ENCODE assay signal across 16 cellular contexts in genomic region chr2:47189635-47190034, GRCh38. TPM values are rescaled to one million over a fixed set of nuclear protein-coding genes. Genes with fewer than 3 reads are reported as not detected.
DNase-seq lines count a peak whose midpoint lies in the region; ATAC-seq, FAIRE-seq and TF ChIP-seq lines count a peak whose summit lies in the region.
"Had no signal": no experiment of that assay in that cellular context is flagged by ENCODE, and none has a peak within 500 bp of the region (broad histone marks: within the 10 kb centered on the region; RNA-seq: fewer than 3 reads in every experiment).

No MANE protein-coding gene starts in this region.

- no peak overlapping the region for H3K4me3 Mint-ChIP-seq in activated CD4-positive, alpha-beta T cell treated with anti-CD3 and anti-CD28 coated beads for 36 hours
- H3K4me3 Mint-ChIP-seq: activated naive CD4-positive, alpha-beta T cell treated with anti-CD3 and anti-CD28 coated beads for 36 hours had no signal

- H3K36me3 Mint-ChIP-seq in activated CD4-positive, alpha-beta T cell treated with anti-CD3 and anti-CD28 coated beads for 36 hours (ENCODE audit: low read depth), result no peaks in the 10 kb centered on the region

- H3K27ac ChIP-seq in mammary epithelial cell (ENCODE audit: insufficient read depth, low read depth, low read length), result peak overlapping the region; percentile 17

- H3K9ac ChIP-seq in mammary epithelial cell (ENCODE audit: insufficient read depth, low read length), result no peak overlapping the region

- H3K4me3 ChIP-seq in mammary epithelial cell (replicated peaks in 1 of 3; ENCODE audit: insufficient read depth in 1 of 3, low read depth in 2 of 3, low read length in 3 of 3), result no peak overlapping the region

- H3K27me3 ChIP-seq in mammary epithelial cell (ENCODE audit: insufficient read depth, low read length), result no peaks in the 10 kb centered on the region

- H3K27ac Mint-ChIP-seq in activated CD4-positive, alpha-beta T cell treated with anti-CD3 and anti-CD28 coated beads for 36 hours, result no peak overlapping the region
- H3K27ac Mint-ChIP-seq: activated naive CD4-positive, alpha-beta T cell treated with anti-CD3 and anti-CD28 coated beads for 36 hours had no signal

- H3K27me3 Mint-ChIP-seq in activated CD4-positive, alpha-beta T cell treated with anti-CD3 and anti-CD28 coated beads for 36 hours, result no peaks in the 10 kb centered on the region

- no peak for ATAC-seq in activated CD4-positive, alpha-beta T cell treated with anti-CD3 and anti-CD28 coated beads for 36 hours
- ATAC-seq in GM19324 (IDR thresholded peaks at IDR 0.05; ENCODE audit: low FRiP score, unreplicated experiment), result no peak
- no peak for ATAC-seq in GM21390 (IDR thresholded peaks at IDR 0.05; ENCODE audit: unreplicated experiment)
- ATAC-seq: stimulated activated naive CD8-positive, alpha-beta T cell treated with anti-CD3 and anti-CD28 coated beads, Interleukin-15, Interleukin-2, amounts not matched to agents 100 U/mL and 50 U/mL, for 24 hours had no signal

- DNase-seq in A172 (ENCODE audit: low spot score), result peak; percentile 93
- peak; percentile 54 for DNase-seq in HTR-8/SVneo (ENCODE audit: insufficient read length, low spot score)
- DNase-seq in mammary epithelial cell, result peak; percentile 61
- DNase-seq in kidney glomerular epithelial cell (lab: John Stamatoyannopoulos, UW), result peak; percentile 91
- DNase-seq in activated CD4-positive, alpha-beta T cell treated with anti-CD3 and anti-CD28 coated beads for 36 hours, result no peak
- no peak for DNase-seq in stimulated activated CD8-positive, alpha-beta memory T cell treated with anti-CD3 and anti-CD28 coated beads, Interleukin-4, amount 100 ng/mL, for 48 hours
- DNase-seq: activated CD4-positive, alpha-beta T cell treated with anti-CD3 and anti-CD28 coated beads, Interleukin-2, amount 50 U/mL, for 1 hour; activated naive CD4-positive, alpha-beta T cell treated with anti-CD3 and anti-CD28 coated beads for 36 hours; effector memory CD4-positive, alpha-beta T cell; NCI-H187; stimulated activated CD4-positive, alpha-beta T cell treated with anti-CD3 and anti-CD28 coated beads, Interleukin-2, amount 100 ng/mL, for 24 hours; stimulated activated naive CD8-positive, alpha-beta T cell treated with anti-CD3 and anti-CD28 coated beads, Interleukin-15, Interleukin-2, amounts not matched to agents 100 U/mL and 50 U/mL, for 24 hours had no signal

- dilution Hi-C loops in mammary epithelial cell (cut with HindIII; ENCODE audit: low sequenced_read_pairs), result loop anchor here (10.0 kb wide), 1 partner anchor 45 kb away; no protein-coding TSS in a partner anchor

- no TSS peak for BruUV-seq in mammary epithelial cell (replicated peaks; lab: Mats Ljungman, UMichigan)

- H4K20me1 ChIP-seq in mammary epithelial cell (ENCODE audit: insufficient read depth, low read length), result no peaks in the 10 kb centered on the region

- FAIRE-seq in HTR-8/SVneo (lab: Jason Lieb, UNC), result no peak
- FAIRE-seq: A204.1, islet of Langerhans had no signal

- in situ Hi-C loops in mammary epithelial cell (cut with MboI; ENCODE audit: low sequenced_read_pairs in 2 of 2), result no loop called here

- no peak for TF ChIP-seq CTCF in mammary epithelial cell (conservative IDR thresholded peaks at IDR 0.05 in 1 of 2, IDR thresholded peaks at IDR 0.05 in 1 of 2; ENCODE audit: extremely low read depth in 1 of 2, insufficient read depth in 1 of 2, low read depth in 1 of 2, low read length in 2 of 2)

- intact Hi-C loops in mammary epithelial cell (cut with micrococcal nuclease), result no loop called here
- intact Hi-C loops in activated CD4-positive, alpha-beta T cell treated with anti-CD3 and anti-CD28 coated beads for 36 hours (cut with DNase I, micrococcal nuclease), result no loop called here

- CTCF ChIA-PET in mammary epithelial cell (lab: Charles Lee; ENCODE audit: low non-redundant PET), result no interaction called here
- CTCF ChIA-PET in activated CD4-positive, alpha-beta T cell treated with anti-CD3 and anti-CD28 coated beads for 36 hours (lab: Charles Lee), result no interaction called here

- POLR2A ChIA-PET in activated CD4-positive, alpha-beta T cell treated with anti-CD3 and anti-CD28 coated beads for 36 hours (lab: Charles Lee), result no interaction called here

- H3K79me2 ChIP-seq in mammary epithelial cell (ENCODE audit: insufficient read depth, low read length), result no peaks in the 10 kb centered on the region

- H2AFZ ChIP-seq in mammary epithelial cell (ENCODE audit: low read depth, low read length), result no peak overlapping the region

- H3K9me3 ChIP-seq in mammary epithelial cell (replicated peaks; ENCODE audit: insufficient read depth, low read length), result no peaks in the 10 kb centered on the region

- H3K36me3 ChIP-seq in mammary epithelial cell (ENCODE audit: insufficient read depth, low read length), result no peaks in the 10 kb centered on the region

- peaks cover 54% of the 10 kb centered on the region for H3K4me1 ChIP-seq in mammary epithelial cell (ENCODE audit: insufficient read depth, low read length)

- no peaks in the 10 kb centered on the region for H3K4me1 Mint-ChIP-seq in activated CD4-positive, alpha-beta T cell treated with anti-CD3 and anti-CD28 coated beads for 36 hours

- peak overlapping the region; percentile 13 for H3K4me2 ChIP-seq in mammary epithelial cell (ENCODE audit: insufficient read depth, low read depth, low read length)

- 65% methylated on average over 1 of the region's 1 CpG for WGBS in mammary epithelial cell (ENCODE audit: low coverage, missing lambda C conversion rate)

- H3K9me3 Mint-ChIP-seq in activated CD4-positive, alpha-beta T cell treated with anti-CD3 and anti-CD28 coated beads for 36 hours (ENCODE audit: low read depth), result no peaks in the 10 kb centered on the region
- H3K9me3 Mint-ChIP-seq: activated naive CD4-positive, alpha-beta T cell treated with anti-CD3 and anti-CD28 coated beads for 36 hours had no signal

RNA-seq across cellular contexts. Expression of gene CALM2, which starts 13.3 kb away (rescaled TPM):
- 2,430 and 2,432 TPM in 2 replicates for total RNA-seq in A172 (2014; rRNA removed; shearing (Covaris generic))
- total RNA-seq in mammary epithelial cell, result 100 to 1,000 TPM; 318 to 470 TPM
- polyA plus RNA-seq in mammary epithelial cell, result 498 TPM
- polyA minus RNA-seq in mammary epithelial cell, result 173 TPM
- 100 to 1,000 TPM; 379 to 429 TPM for total RNA-seq in activated CD4-positive, alpha-beta T cell treated with anti-CD3 and anti-CD28 coated beads for 36 hours

RNA-seq across cellular contexts. Expression of gene STPG4, which starts 34.5 kb away (rescaled TPM):
- total RNA-seq in A172 (2014; rRNA removed; shearing (Covaris generic)), result 0.62 and 4.4 TPM in 2 replicates
- under 1 TPM; 0.17 to 0.64 TPM for total RNA-seq in mammary epithelial cell
- polyA plus RNA-seq in mammary epithelial cell, result not detected
- polyA minus RNA-seq in mammary epithelial cell, result not detected
- total RNA-seq in activated CD4-positive, alpha-beta T cell treated with anti-CD3 and anti-CD28 coated beads for 36 hours, result under 1 TPM; 0.14 to 0.23 TPM

Comparison
In these comparisons a context has a peak if more than half of its experiments do, and no peak if none do; other contexts are left out.
1. DNase-seq: peak in A172 (single experiment), HTR-8/SVneo (single experiment), mammary epithelial cell (single experiment) and kidney glomerular epithelial cell (single experiment); none in activated CD4-positive, alpha-beta T cell treated with anti-CD3 and anti-CD28 coated beads for 36 hours (single experiment) and stimulated activated CD8-positive, alpha-beta memory T cell treated with anti-CD3 and anti-CD28 coated beads, Interleukin-4, amount 100 ng/mL, for 48 hours (single experiment).